ENCODE assay signal across 1 cellular context in the genomic region with DNA sequence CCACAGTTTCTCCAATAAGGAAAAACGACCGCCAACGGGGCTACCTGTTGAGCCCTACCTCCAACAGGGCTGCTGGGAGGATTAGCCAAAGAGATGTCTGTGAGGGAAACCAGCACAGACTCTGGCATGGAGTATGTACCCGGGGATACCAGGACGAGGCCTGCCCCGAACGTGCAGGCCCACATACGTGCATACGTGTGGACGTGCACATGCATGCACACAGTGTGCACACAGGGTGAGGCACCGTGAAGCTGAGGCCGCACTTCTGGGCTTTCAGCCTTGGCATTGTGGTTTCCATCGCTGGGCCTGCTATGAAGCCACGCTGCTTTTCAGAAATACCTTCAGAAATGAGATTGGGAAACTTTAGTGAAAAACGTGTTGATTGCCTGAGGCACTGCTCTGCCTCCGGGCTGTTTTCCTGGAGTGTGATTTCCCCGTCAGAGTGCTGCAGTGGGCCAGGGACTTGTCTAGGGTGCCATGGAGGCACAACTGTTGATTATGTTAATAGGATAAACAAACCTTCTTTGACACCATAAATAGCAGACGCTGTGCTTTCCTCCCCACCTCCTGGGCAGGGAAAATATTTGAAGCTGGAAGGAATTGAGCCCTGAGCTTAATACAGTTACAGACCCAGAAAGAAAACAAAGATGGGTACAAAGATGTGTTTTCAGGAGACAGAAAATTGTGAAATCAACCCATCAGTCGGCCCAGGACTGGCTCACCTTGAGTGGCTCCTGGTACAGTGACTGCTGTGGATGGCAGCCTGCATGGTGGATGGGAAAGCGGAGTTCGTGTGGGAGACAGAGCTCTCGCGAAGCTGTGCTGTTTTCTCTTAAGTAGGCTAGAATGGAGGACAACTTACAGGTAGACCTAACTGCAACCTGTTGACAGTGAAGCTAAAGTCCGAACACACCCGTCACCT.
TF ChIP-seq lines count a peak whose summit lies in the region.

No MANE protein-coding gene starts in this region.

TF ChIP-seq in HEK293, 187 proteins besides CTCF, POLR2A, EP300 and RAD21:
- TF ChIP-seq, protein P1, sequence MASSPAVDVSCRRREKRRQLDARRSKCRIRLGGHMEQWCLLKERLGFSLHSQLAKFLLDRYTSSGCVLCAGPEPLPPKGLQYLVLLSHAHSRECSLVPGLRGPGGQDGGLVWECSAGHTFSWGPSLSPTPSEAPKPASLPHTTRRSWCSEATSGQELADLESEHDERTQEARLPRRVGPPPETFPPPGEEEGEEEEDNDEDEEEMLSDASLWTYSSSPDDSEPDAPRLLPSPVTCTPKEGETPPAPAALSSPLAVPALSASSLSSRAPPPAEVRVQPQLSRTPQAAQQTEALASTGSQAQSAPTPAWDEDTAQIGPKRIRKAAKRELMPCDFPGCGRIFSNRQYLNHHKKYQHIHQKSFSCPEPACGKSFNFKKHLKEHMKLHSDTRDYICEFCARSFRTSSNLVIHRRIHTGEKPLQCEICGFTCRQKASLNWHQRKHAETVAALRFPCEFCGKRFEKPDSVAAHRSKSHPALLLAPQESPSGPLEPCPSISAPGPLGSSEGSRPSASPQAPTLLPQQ (tag by site-specific recombination; IDR thresholded peaks at IDR 0.05), result no peak
- 0 out of 2 replicates have a peak, but pooled peaks have one; percentile 13 for TF ChIP-seq SCRT2 (tag by site-specific recombination; IDR thresholded peaks at IDR 0.05)
